ENCODE assay signal across 8 cellular contexts in genomic region chr22:32660292-32660691, GRCh38.
DNase-seq lines count a peak whose midpoint lies in the region; ATAC-seq and TF ChIP-seq lines count a peak whose summit lies in the region.

No MANE protein-coding gene starts in this region.

- H3K36me3 Mint-ChIP-seq in activated T-cell treated with anti-CD3 and anti-CD28 coated beads, Interleukin-2, amount 50 U/mL, for 4 hours (ENCODE audit: insufficient read depth), result no peaks in the 10 kb centered on the region

- H3K27me3 Mint-ChIP-seq in activated T-cell treated with anti-CD3 and anti-CD28 coated beads, Interleukin-2, amount 50 U/mL, for 4 hours (ENCODE audit: low read depth), result peaks cover 6% of the 10 kb centered on the region

- peak; percentile 55 for TF ChIP-seq CTCF in GM20000 (IDR thresholded peaks at IDR 0.05; ENCODE audit: extremely low read depth, missing control alignments)
- TF ChIP-seq CTCF in fibroblast of the aortic adventitia (IDR thresholded peaks at IDR 0.05; ENCODE audit: insufficient read depth, low read length), result peak; percentile 77

- ATAC-seq in activated T-cell treated with anti-CD3 and anti-CD28 coated beads, Interleukin-2, amount 50 U/mL, for 4 hours, result peak; percentile 38 to 51
- ATAC-seq in GM21423 (IDR thresholded peaks at IDR 0.05; ENCODE audit: unreplicated experiment), result no peak

- H3K4me3 Mint-ChIP-seq in activated T-cell treated with anti-CD3 and anti-CD28 coated beads, Interleukin-2, amount 50 U/mL, for 4 hours, result no peak overlapping the region

- peak; percentile 73 for DNase-seq in AG20443 (ENCODE audit: low spot score)
- DNase-seq in GM20000 (ENCODE audit: low spot score), result peak; percentile 67
- peak; percentile 61 for DNase-seq in NOMO-1 treated with DMSO at 0.1 percent for 48 hours (lab: John Stamatoyannopoulos, UW; ENCODE audit: unreplicated experiment)
- peak; percentile 36 for DNase-seq in activated T-cell treated with anti-CD3 and anti-CD28 coated beads, Interleukin-2, amount 50 U/mL, for 4 hours
- DNase-seq in fibroblast of the aortic adventitia (ENCODE audit: low read depth), result peak; percentile 78
- peak in 35 of 56 donors; percentile 2 to 67 (median 22) for DNase-seq in nucleus accumbens (lab: John Stamatoyannopoulos, UW)
- no peak for DNase-seq in T1000 (lab: John Stamatoyannopoulos, UW)

- H3K4me3 ChIP-seq in fibroblast of the aortic adventitia (ENCODE audit: low read depth, low read length), result no peak overlapping the region

- no peaks in the 10 kb centered on the region for H3K9me3 Mint-ChIP-seq in activated T-cell treated with anti-CD3 and anti-CD28 coated beads, Interleukin-2, amount 50 U/mL, for 4 hours

- H3K4me1 Mint-ChIP-seq in activated T-cell treated with anti-CD3 and anti-CD28 coated beads, Interleukin-2, amount 50 U/mL, for 4 hours (ENCODE audit: low read depth), result no peaks in the 10 kb centered on the region
